ENCODE assay signal across 9 cellular contexts in the genomic region with DNA sequence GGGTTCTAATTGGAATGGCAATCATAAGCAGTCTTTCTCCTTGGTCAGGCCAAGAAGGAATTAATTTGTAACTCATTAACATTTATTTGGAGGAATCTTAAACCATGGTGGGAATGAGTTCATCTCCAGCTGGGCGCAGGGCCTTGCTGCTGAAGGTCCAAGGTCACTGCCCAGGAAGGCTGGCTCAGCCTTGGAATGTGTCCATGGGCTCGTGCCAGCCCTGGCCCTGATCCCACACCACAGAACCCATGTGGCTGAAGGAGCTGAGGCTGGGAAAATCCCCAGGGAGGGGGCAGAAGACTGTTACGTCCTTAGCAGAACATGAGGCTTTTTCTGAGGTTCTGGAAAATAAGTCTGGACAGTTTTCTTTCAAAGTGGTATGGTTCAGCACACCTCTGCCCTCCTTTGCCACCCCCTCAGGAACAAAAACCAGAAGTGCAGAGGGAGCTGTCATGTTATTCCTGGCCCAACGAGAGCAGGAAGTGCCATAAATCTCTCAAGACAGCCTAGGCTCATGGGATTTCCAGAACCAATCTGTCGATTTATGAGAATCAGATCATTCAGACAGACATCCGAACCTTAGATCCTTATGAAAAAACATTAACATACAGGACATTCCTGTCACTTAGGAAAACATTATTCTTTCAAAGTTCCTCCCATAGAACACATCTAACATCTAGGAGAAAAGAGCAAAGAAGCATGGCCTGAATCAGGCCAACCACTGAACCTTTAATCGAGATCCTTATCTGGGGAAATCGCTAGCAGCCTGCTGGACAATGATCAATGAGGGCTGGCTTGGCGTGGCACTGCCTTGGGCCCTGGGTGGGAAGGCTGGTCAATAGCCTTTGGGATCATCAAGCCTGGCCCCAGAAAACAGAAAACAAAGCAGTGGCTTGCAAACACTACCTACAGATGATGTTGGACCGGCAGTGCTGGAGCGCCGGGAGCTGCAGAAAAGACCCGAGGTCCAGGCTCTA.
DNase-seq lines count a peak whose midpoint lies in the region; TF ChIP-seq lines count a peak whose summit lies in the region.
"Had no signal": no experiment of that assay in that cellular context is flagged by ENCODE, and none has a peak within 500 bp of the region (broad histone marks: within the 10 kb centered on the region; RNA-seq: fewer than 3 reads in every experiment).

No MANE protein-coding gene starts in this region.

- no peaks in the 10 kb centered on the region for H3K27me3 ChIP-seq in transverse colon

- peaks cover 5 to 32% (median 13%) of the 10 kb centered on the region in 4 donors for H3K4me1 ChIP-seq in transverse colon

- H3K9me3 ChIP-seq in transverse colon: no peaks in the 10 kb centered on the region

- in situ Hi-C loops in transverse colon (cut with MboI; ENCODE audit: low pct_ligation_motif_present in 1 of 4, low pct_unique_long_range_greater_than_20kb in 1 of 4, low sequenced_read_pairs in 3 of 4): no loop called here

- WGBS in transverse colon (ENCODE audit: low coverage in 1 of 2), 2 donors: 35 to 56% methylated on average over 3 to 13 of the region's 13 CpGs

- no peak for TF ChIP-seq EP300 in transverse colon (IDR thresholded peaks at IDR 0.05; ENCODE audit: low read depth)

- no peak for TF ChIP-seq CTCF in transverse colon (IDR thresholded peaks at IDR 0.05)

- intact Hi-C loops in transverse colon (cut with DNase I; ENCODE audit: low total_unique reads): no loop called here

- DNase-seq in HT1080 (ENCODE audit: low read depth): peak; percentile 81
- DNase-seq in caudate nucleus (lab: John Stamatoyannopoulos, UW): peak in 51 of 61 donors; percentile 4 to 76 (median 39)
- peak; percentile 17 for DNase-seq in left kidney (ENCODE audit: low read depth, low spot score)
- peak; percentile 49 for DNase-seq in transverse colon
- DNase-seq in GDM1 (lab: John Stamatoyannopoulos, UW): no peak
- DNase-seq in NCI-H345 treated with DMSO at 0.1 percent for 48 hours (lab: John Stamatoyannopoulos, UW; ENCODE audit: unreplicated experiment): no peak
- no peak for DNase-seq in activated naive CD4-positive, alpha-beta T cell treated with anti-CD3 and anti-CD28 coated beads, Interleukin-2, amount 50 U/mL, for 16 hours
- DNase-seq: activated CD4-positive, alpha-beta T cell treated with anti-CD3 and anti-CD28 coated beads for 4 hours had no signal

- H3K4me3 ChIP-seq in transverse colon: no peak overlapping the region
- H3K4me3 ChIP-seq: skin epidermis had no signal

- H3K27ac ChIP-seq in caudate nucleus (ENCODE audit: low read depth, low read length) (no peak overlapping the region), transverse colon (peak overlapping the region in 1 of 4 donors; percentile 6)

- H3K36me3 ChIP-seq in transverse colon: no peaks in the 10 kb centered on the region

- TF ChIP-seq POLR2A in transverse colon (IDR thresholded peaks at IDR 0.05): no peak

Comparison
In these comparisons a context has a peak if more than half of its experiments do, and no peak if none do; other contexts are left out.
1. DNase-seq: peak in HT1080 (single experiment), caudate nucleus (51 of 61), left kidney (single experiment) and transverse colon (single experiment); none in GDM1 (single experiment), NCI-H345 treated with DMSO at 0.1 percent for 48 hours (single experiment) and activated naive CD4-positive, alpha-beta T cell treated with anti-CD3 and anti-CD28 coated beads, Interleukin-2, amount 50 U/mL, for 16 hours (single experiment).